25 cellular contexts compared by ENCODE assay signal in the genomic region with DNA sequence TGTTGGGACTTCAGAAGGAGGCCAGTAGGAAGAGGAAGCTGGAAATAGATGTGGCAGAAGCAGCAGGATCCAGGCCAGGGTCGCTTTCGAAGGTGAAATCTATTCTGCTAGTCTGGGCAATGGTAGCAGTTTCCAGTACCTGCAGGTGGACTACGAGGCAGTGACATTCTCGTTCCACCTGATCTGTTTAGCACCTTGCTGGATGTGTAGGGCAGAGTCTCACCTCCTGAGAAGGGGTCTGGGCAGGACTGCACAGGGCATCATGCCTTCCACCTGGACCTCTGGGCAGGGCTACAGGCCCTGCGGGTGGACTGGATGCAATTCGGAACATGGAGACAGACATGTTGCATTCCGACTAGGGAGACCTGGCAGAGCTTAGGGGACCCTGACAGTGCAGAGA.
"Had no signal": no experiment of that assay in that cellular context is flagged by ENCODE, and none has a peak within 500 bp of the region (broad histone marks: within the 10 kb centered on the region; RNA-seq: fewer than 3 reads in every experiment).

No MANE protein-coding gene starts in this region.

- DNase-seq: dermis blood vessel endothelial cell; effector memory CD4-positive, alpha-beta T cell; esophagus squamous epithelium; foreskin melanocyte; glutamatergic neuron; hypothalamus; immature natural killer cell; left ventricle myocardium superior; lower lobe of right lung; mucosa of descending colon; naive B cell; nucleus accumbens; right cardiac atrium; sigmoid colon; stimulated activated CD4-positive, alpha-beta T cell treated with anti-CD3 and anti-CD28 coated beads, Interleukin-2, amount 100 ng/mL, for 24 hours; stimulated activated CD4-positive, alpha-beta T cell treated with anti-CD3 and anti-CD28 coated beads, Interleukin-4, amount 100 ng/mL, for 24 hours; stimulated activated naive CD4-positive, alpha-beta T cell treated with Interleukin-2 at 50 U/mL for 16 hours; stomach; thyroid gland; trophoblast cell had no signal

- H3K27me3 ChIP-seq: sigmoid colon, stomach, thyroid gland had no signal

- H3K4me3 Mint-ChIP-seq: immature natural killer cell; mesothelial cell of epicardium; naive B cell; natural killer cell treated with Interleukin-12 subunit alpha and Interleukin-12 subunit beta and Interleukin-15 and Interleukin-18, amount 100 ng/mL, for 72 hours; stimulated activated effector memory CD8-positive, alpha-beta T cell treated with anti-CD3 and anti-CD28 coated beads, Interleukin-12 subunit alpha, Interleukin-12 subunit beta, amount 100 ng/mL, for 72 hours had no signal

- H3K4me1 ChIP-seq: prostate gland had no signal

- H3K36me3 ChIP-seq: esophagus squamous epithelium, lower lobe of right lung, prostate gland, sigmoid colon, stomach, thyroid gland had no signal

- H3K4me1 Mint-ChIP-seq: immature natural killer cell; naive B cell; stimulated activated effector memory CD8-positive, alpha-beta T cell treated with anti-CD3 and anti-CD28 coated beads, Interleukin-12 subunit alpha, Interleukin-12 subunit beta, amount 100 ng/mL, for 72 hours had no signal

- H3K9me3 ChIP-seq: esophagus squamous epithelium, lower lobe of right lung, mucosa of descending colon, prostate gland, sigmoid colon, stomach, thyroid gland had no signal

- H3K4me3 ChIP-seq: coronary artery, esophagus squamous epithelium, lower lobe of right lung, mucosa of descending colon, prostate gland, sigmoid colon, stomach, thyroid gland had no signal

- H3K27ac ChIP-seq: coronary artery, esophagus squamous epithelium, lower lobe of right lung, prostate gland, sigmoid colon, stomach, thyroid gland had no signal

- ATAC-seq: left ventricle myocardium superior; lower lobe of right lung; mucosa of descending colon; natural killer cell treated with Interleukin-12 subunit alpha and Interleukin-12 subunit beta and Interleukin-15 and Interleukin-18, amount 100 ng/mL, for 72 hours; right cardiac atrium; stimulated activated effector memory CD8-positive, alpha-beta T cell treated with anti-CD3 and anti-CD28 coated beads, Interleukin-12 subunit alpha, Interleukin-12 subunit beta, amount 100 ng/mL, for 72 hours had no signal

- H3K36me3 Mint-ChIP-seq: mesothelial cell of epicardium; naive B cell; natural killer cell treated with Interleukin-12 subunit alpha and Interleukin-12 subunit beta and Interleukin-15 and Interleukin-18, amount 100 ng/mL, for 72 hours; stimulated activated effector memory CD8-positive, alpha-beta T cell treated with anti-CD3 and anti-CD28 coated beads, Interleukin-12 subunit alpha, Interleukin-12 subunit beta, amount 100 ng/mL, for 72 hours had no signal

- H3K9me3 Mint-ChIP-seq: immature natural killer cell; mesothelial cell of epicardium; naive B cell; natural killer cell treated with Interleukin-12 subunit alpha and Interleukin-12 subunit beta and Interleukin-15 and Interleukin-18, amount 100 ng/mL, for 72 hours; stimulated activated effector memory CD8-positive, alpha-beta T cell treated with anti-CD3 and anti-CD28 coated beads, Interleukin-12 subunit alpha, Interleukin-12 subunit beta, amount 100 ng/mL, for 72 hours had no signal

- H3K27ac Mint-ChIP-seq: immature natural killer cell; mesothelial cell of epicardium; natural killer cell treated with Interleukin-12 subunit alpha and Interleukin-12 subunit beta and Interleukin-15 and Interleukin-18, amount 100 ng/mL, for 72 hours; stimulated activated effector memory CD8-positive, alpha-beta T cell treated with anti-CD3 and anti-CD28 coated beads, Interleukin-12 subunit alpha, Interleukin-12 subunit beta, amount 100 ng/mL, for 72 hours had no signal
